In the genomic region with DNA sequence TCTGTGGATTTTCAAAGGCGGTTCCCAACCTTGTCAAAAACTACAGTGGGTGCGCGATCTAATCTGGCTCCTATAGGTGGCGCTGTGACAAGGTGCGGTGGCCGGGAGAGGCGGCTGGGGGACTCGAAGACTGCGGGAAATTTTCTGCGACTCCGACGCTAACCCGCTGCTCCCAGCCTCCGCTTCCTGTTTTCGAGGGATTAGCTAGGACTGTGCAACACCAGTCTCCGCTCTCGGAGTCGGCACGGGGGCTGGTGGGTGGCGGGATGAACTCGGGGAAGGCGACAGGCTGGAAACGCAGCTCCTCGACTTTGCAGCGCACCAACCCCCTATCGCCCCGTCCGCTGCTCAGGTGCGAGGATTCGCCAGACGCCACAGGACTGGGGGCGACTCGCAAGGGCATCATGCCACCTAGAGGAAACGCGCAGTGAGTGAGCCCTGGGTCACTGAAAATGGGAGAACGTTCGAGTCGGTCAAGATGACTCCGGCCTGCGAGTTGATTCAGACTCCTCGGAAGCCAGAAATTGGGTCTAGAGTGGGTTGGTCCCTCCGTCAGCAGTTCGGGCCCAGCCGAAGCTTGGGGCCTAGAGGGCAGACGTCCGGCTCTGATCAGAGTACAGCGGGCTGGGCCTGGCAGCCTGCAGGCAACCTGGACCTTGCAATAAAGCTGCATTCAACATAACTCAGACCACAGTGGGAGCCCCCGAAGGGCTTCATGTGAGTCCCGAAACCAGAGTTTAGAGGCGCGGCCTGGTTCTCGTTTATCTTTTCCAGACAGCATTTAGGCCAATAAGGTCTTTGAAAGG, we compare ENCODE assay signal across 8 cellular contexts. TPM values are rescaled to one million over a fixed set of nuclear protein-coding genes. Genes with fewer than 3 reads are reported as not detected.
DNase-seq lines count a peak whose midpoint lies in the region; ATAC-seq and TF ChIP-seq lines count a peak whose summit lies in the region.

No MANE protein-coding gene starts in this region.

- H3K9me3 ChIP-seq in DND-41 (ENCODE audit: insufficient read depth, low read length, severe bottlenecking) (peaks cover 14% of the 10 kb centered on the region), mesodermal cell (ENCODE audit: control insufficient read depth, low read length) (no peaks in the 10 kb centered on the region)

- no peak overlapping the region for H3K4me2 ChIP-seq in DND-41 (ENCODE audit: insufficient read depth, low read length)
- H3K4me2 ChIP-seq in KMS-11: peak overlapping the region; percentile 29; the same call in 1 of the 2 replicates

- H2AFZ ChIP-seq in DND-41 (ENCODE audit: low read depth, low read length): no peak overlapping the region
- peak overlapping the region; percentile 34; the same call in 1 of the 2 replicates for H2AFZ ChIP-seq in KMS-11 (ENCODE audit: low read depth)

- H3K4me3 ChIP-seq in DND-41 (ENCODE audit: low read depth in 1 of 2, low read length in 2 of 2) (no peak overlapping the region), KMS-11 (IDR thresholded peaks at IDR 0.05; ENCODE audit: insufficient read depth, low read depth, low read length) (no peak overlapping the region), brain microvascular endothelial cell (ENCODE audit: low read depth, low read length) (no peak overlapping the region), mesodermal cell (ENCODE audit: extremely low read depth, insufficient read depth, low read length, poor library complexity, severe bottlenecking) (peak overlapping the region; percentile 18)

- 3% methylated on average over 33 to 51 of the region's 52 CpGs for WGBS in mesodermal cell (ENCODE audit: insufficient coverage in 2 of 2), 2 experiments

- no peak overlapping the region for H3K27ac ChIP-seq in DND-41 (ENCODE audit: low read length)
- no peak overlapping the region for H3K27ac ChIP-seq in KMS-11
- H3K27ac ChIP-seq in brain microvascular endothelial cell: no peak overlapping the region
- H3K27ac ChIP-seq in mesodermal cell (ENCODE audit: low read depth, low read length, severe bottlenecking): no peak overlapping the region

- H3K36me3 ChIP-seq in DND-41 (ENCODE audit: insufficient read depth, low read length) (no peaks in the 10 kb centered on the region), KMS-11 (ENCODE audit: insufficient read depth) (no peaks in the 10 kb centered on the region), brain microvascular endothelial cell (replicated peaks) (no peaks in the 10 kb centered on the region), mesodermal cell (ENCODE audit: control insufficient read depth, insufficient read depth, low read length) (no peaks in the 10 kb centered on the region)

- H3K27me3 ChIP-seq in DND-41 (ENCODE audit: insufficient read depth, low read length, poor library complexity): no peaks in the 10 kb centered on the region
- H3K27me3 ChIP-seq in KMS-11 (ENCODE audit: insufficient read depth, low read depth): no peaks in the 10 kb centered on the region
- peaks cover 94% of the 10 kb centered on the region for H3K27me3 ChIP-seq in brain microvascular endothelial cell (replicated peaks)

- no peaks in the 10 kb centered on the region for H3K79me2 ChIP-seq in DND-41 (ENCODE audit: insufficient read depth, low read length)
- H3K79me2 ChIP-seq in KMS-11 (ENCODE audit: insufficient read depth, low read depth): no peaks in the 10 kb centered on the region

- peak; percentile 29 for TF ChIP-seq CTCF in DND-41 (IDR thresholded peaks at IDR 0.05; ENCODE audit: borderline replicate concordance, extremely low read depth, low read length, poor library complexity, severe bottlenecking)
- TF ChIP-seq CTCF in KMS-11 (conservative IDR thresholded peaks at IDR 0.05; ENCODE audit: low read depth, low read length): peak; percentile 57
- peak; percentile 60 for TF ChIP-seq CTCF in brain microvascular endothelial cell (IDR thresholded peaks at IDR 0.05; ENCODE audit: low read depth, low read length, missing control alignments)

- H3K4me1 ChIP-seq in DND-41 (ENCODE audit: insufficient read depth, low read length): no peaks in the 10 kb centered on the region
- no peaks in the 10 kb centered on the region for H3K4me1 ChIP-seq in KMS-11 (ENCODE audit: low read depth, poor library complexity, severe bottlenecking)
- peaks cover 22% of the 10 kb centered on the region for H3K4me1 ChIP-seq in mesodermal cell (ENCODE audit: control insufficient read depth, insufficient read depth, low read length, poor library complexity, severe bottlenecking)

- no peak overlapping the region for H3K9ac ChIP-seq in DND-41 (ENCODE audit: low read depth, low read length)
- no peak overlapping the region for H3K9ac ChIP-seq in KMS-11

- ATAC-seq in DND-41 (ENCODE audit: insufficient read depth, low read depth) (no peak), GM21786 (IDR thresholded peaks at IDR 0.05; ENCODE audit: unreplicated experiment) (no peak), GM21367 (IDR thresholded peaks at IDR 0.05; ENCODE audit: unreplicated experiment) (no peak)

- in situ Hi-C loops in brain microvascular endothelial cell (cut with HindIII; ENCODE audit: low pct_ligation_motif_present, low sequenced_read_pairs): no loop called here

- DNase-seq in DND-41 (no peak), brain microvascular endothelial cell (no peak), NOMO-1 treated with dmso at 0.1 percent for 144 hours (lab: John Stamatoyannopoulos, UW; ENCODE audit: unreplicated experiment) (no peak), NCI-H345 (lab: John Stamatoyannopoulos, UW) (no peak)

- H4K20me1 ChIP-seq in DND-41 (ENCODE audit: insufficient read depth, low read length): no peaks in the 10 kb centered on the region
- H4K20me1 ChIP-seq in KMS-11 (ENCODE audit: insufficient read depth): no peaks in the 10 kb centered on the region

RNA-seq across cellular contexts. Expression of a gene that starts 5.5 kb away (rescaled TPM):
- 0.15 TPM for polyA plus RNA-seq in mesodermal cell (2013, experiment 1 of 2)
- polyA plus RNA-seq in mesodermal cell (2013, experiment 2 of 2): 0.20 TPM
